9 cellular contexts compared by ENCODE assay signal in the genomic region with DNA sequence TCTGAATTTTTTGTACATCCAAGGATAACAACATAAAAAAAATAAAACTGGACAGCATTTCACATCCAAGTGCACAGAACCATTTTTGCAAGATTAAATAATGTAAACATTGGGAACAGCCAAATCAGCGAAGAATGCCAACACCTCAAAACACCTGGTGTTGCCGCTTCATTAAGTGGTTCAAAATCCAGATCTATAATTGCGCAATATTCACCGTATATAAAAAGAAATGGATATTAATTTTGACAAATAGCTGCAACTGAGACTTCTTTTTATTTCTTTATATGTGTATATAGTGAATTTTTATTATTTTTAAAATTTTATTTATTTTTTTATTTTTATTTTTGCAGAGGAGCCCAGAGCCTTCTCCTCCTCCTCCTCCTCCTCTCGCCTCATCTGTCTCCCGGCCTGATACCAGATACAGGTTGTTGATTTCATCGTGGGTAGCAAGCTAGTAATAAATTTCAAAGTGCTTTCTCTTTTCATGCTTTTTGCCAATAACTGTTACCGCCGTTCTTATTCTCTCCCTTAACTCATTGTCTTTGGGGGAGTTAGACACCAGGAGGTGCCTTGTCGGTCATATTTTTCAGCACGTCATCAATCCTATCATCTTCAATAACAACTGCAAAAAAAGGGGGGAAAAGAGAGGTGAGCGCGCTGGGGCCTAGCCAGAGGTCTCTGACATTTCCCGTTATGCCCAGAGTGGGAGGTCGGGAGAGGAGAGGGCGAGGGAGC. TPM values are rescaled to one million over a fixed set of nuclear protein-coding genes. Genes with fewer than 3 reads are reported as not detected.
A peak's percentile ranks its signal among the peaks of the same experiment; 100 is the strongest.
DNase-seq lines count a peak whose midpoint lies in the region; FAIRE-seq and TF ChIP-seq lines count a peak whose summit lies in the region.
"Had no signal": no experiment of that assay in that cellular context is flagged by ENCODE, and none has a peak within 500 bp of the region (broad histone marks: within the 10 kb centered on the region; RNA-seq: fewer than 3 reads in every experiment).

No MANE protein-coding gene starts in this region.

- peaks cover 44% of the 10 kb centered on the region for H3K27me3 Mint-ChIP-seq in IgD-negative memory B cell

- peak overlapping the region; percentile 53 to 99 for H3K27ac ChIP-seq in small intestine (ENCODE audit: low read depth in 1 of 2, low read length in 1 of 2)

- H3K27me3 ChIP-seq in small intestine (ENCODE audit: control insufficient read depth in 2 of 2, insufficient read depth in 2 of 2, low read length in 2 of 2) = peaks cover 0 to 10% of the 10 kb centered on the region in 2 donors

- H3K4me1 ChIP-seq in small intestine (ENCODE audit: control insufficient read depth in 2 of 2, insufficient read depth in 1 of 2, low read depth in 1 of 2, low read length in 1 of 2) = peaks cover 3 to 9% of the 10 kb centered on the region in 2 donors

- DNase-seq in astrocyte of the spinal cord (ENCODE audit: low read depth, low spot score) (no peak), small intestine (no peak), LoVo (ENCODE audit: low spot score) (no peak), NCI-H345 (lab: John Stamatoyannopoulos, UW) (no peak), HuH-7.5 (ENCODE audit: low spot score) (no peak), NCI-H2081 (lab: John Stamatoyannopoulos, UW) (no peak)
- DNase-seq: activated CD8-positive, alpha-beta T cell treated with anti-CD3 and anti-CD28 coated beads for 36 hours had no signal

- no peaks in the 10 kb centered on the region for H3K9me3 ChIP-seq in small intestine (ENCODE audit: control insufficient read depth, low read depth)

- H3K4me3 ChIP-seq in astrocyte of the spinal cord (ENCODE audit: low read depth, low read length) (peak overlapping the region; percentile 77), small intestine (ENCODE audit: low read depth in 1 of 2, low read length in 2 of 2) (peak overlapping the region; percentile 57 to 80)

- no peaks in the 10 kb centered on the region for H3K36me3 Mint-ChIP-seq in IgD-negative memory B cell

- FAIRE-seq in islet of Langerhans (lab: Jason Lieb, UNC) = peak; percentile 88
- no peak for FAIRE-seq in small intestine (lab: Jason Lieb, UNC)

- no peak for TF ChIP-seq CTCF in astrocyte of the spinal cord (IDR thresholded peaks at IDR 0.05; ENCODE audit: low read depth, low read length)

- WGBS in small intestine, 3 donors = 14 to 31% (median 27%) methylated on average over 16 of the region's 16 CpGs

- peak overlapping the region in 3 of 4 donors; percentile 61 to 88 (median 67) for H3K4me3 Mint-ChIP-seq in IgD-negative memory B cell

- peak overlapping the region in 1 of 3 donors; percentile 58 for H3K27ac Mint-ChIP-seq in IgD-negative memory B cell
- H3K27ac Mint-ChIP-seq: activated CD8-positive, alpha-beta T cell treated with anti-CD3 and anti-CD28 coated beads for 36 hours had no signal

- H3K9me3 Mint-ChIP-seq in IgD-negative memory B cell = no peaks in the 10 kb centered on the region
- H3K9me3 Mint-ChIP-seq: activated CD8-positive, alpha-beta T cell treated with anti-CD3 and anti-CD28 coated beads for 36 hours had no signal

- H3K4me1 Mint-ChIP-seq in IgD-negative memory B cell = peaks cover 2 to 10% (median 7%) of the 10 kb centered on the region in 3 donors

- no peaks in the 10 kb centered on the region for H3K36me3 ChIP-seq in small intestine (ENCODE audit: control insufficient read depth in 2 of 2, insufficient read depth in 2 of 2, low read length in 2 of 2)

- in situ Hi-C loops in astrocyte of the spinal cord (cut with HindIII; ENCODE audit: low sequenced_read_pairs) = no loop called here

RNA-seq across cellular contexts. Expression of a gene that starts 2.7 kb away (rescaled TPM):
- polyA plus RNA-seq in IgD-negative memory B cell (1.6 TPM), small intestine (100 to 1,000 TPM in 2 of 3 donors, 10 to 100 TPM in 1; 27.0 to 126 (median 120) TPM)

RNA-seq across cellular contexts. Expression of a gene that starts 24.7 kb away (rescaled TPM):
- polyA plus RNA-seq in IgD-negative memory B cell (37.1 TPM), small intestine (10 to 100 TPM in 2 of 3 donors, 1 to 10 TPM in 1; 6.9 to 22.6 (median 10.8) TPM)

Comparison
In these comparisons a context has a peak if more than half of its experiments do, and no peak if none do; other contexts are left out.
1. RNA of a gene that starts 2.7 kb away (polyA plus RNA-seq): 27.0 to 126 TPM in small intestine; 1.6 TPM in IgD-negative memory B cell (single experiment); every median in the first group is over 10 times any median in the second.